1 cellular context compared by ENCODE assay signal in the genomic region with DNA sequence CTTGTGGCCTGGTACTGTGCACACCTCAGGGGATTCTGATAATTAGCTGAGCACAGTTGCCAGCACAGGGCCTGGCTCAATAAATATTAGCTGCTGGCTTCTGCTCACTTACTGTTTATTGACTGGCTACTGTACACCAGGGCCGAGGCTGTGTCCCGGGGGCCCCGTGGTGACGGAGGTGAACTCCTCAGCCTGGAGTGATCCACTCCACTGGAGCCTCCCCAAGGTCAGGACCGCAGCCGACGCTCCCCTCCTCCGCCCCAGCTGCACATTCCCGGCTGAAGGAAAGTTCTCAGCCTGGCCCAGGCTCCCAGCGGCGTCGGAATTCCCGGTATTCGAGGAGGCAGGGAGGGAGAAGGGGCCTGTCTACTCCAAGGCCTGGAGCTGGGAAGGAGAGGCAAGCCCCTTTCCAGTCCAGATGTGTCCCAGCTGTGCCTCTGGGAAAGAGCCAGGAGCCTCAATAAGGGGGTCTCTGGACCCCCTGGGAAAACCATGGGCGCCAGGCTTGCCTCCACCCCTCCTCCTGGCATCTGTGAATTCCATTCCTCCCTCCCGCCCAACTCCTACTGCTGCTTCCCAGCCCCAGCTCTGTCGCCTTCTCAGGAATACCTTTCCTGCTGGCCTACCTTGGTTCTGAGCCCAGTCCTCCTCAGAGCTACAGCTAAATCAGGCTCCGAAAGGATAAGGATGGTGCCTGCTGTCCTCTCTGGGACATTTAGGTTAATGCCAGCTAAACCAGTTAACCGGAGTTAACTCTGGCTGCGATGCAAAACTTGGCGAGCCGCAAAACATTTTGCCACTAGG.
TF ChIP-seq lines count a peak whose summit lies in the region.

No MANE protein-coding gene starts in this region.

TF ChIP-seq in HepG2, 621 proteins besides CTCF, POLR2A, EP300 and RAD21 (continued from another document and continues in another):
- TF ChIP-seq, protein P1, sequence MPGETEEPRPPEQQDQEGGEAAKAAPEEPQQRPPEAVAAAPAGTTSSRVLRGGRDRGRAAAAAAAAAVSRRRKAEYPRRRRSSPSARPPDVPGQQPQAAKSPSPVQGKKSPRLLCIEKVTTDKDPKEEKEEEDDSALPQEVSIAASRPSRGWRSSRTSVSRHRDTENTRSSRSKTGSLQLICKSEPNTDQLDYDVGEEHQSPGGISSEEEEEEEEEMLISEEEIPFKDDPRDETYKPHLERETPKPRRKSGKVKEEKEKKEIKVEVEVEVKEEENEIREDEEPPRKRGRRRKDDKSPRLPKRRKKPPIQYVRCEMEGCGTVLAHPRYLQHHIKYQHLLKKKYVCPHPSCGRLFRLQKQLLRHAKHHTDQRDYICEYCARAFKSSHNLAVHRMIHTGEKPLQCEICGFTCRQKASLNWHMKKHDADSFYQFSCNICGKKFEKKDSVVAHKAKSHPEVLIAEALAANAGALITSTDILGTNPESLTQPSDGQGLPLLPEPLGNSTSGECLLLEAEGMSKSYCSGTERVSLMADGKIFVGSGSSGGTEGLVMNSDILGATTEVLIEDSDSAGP (CRISPR knock-in tag; IDR thresholded peaks at IDR 0.05; ENCODE audit: borderline replicate concordance), result peak; percentile 68; the same call in 1 of the 2 replicates
- no peak for TF ChIP-seq HCFC1 (IDR thresholded peaks at IDR 0.05; ENCODE audit: low read depth, low read length)
- no peak for TF ChIP-seq ELF4 (CRISPR knock-in tag; IDR thresholded peaks at IDR 0.05; ENCODE audit: borderline replicate concordance)
- no peak for TF ChIP-seq SIX4 (CRISPR knock-in tag; IDR thresholded peaks at IDR 0.05)
- TF ChIP-seq RELA (CRISPR knock-in tag; IDR thresholded peaks at IDR 0.05), result no peak
- no peak for TF ChIP-seq SRSF1 (optimal IDR thresholded peaks at IDR 0.05; ENCODE audit: low read depth, low read length)
- no peak for TF ChIP-seq CHD4 (IDR thresholded peaks at IDR 0.05; ENCODE audit: borderline replicate concordance, low read length)
- TF ChIP-seq SMYD3 (CRISPR knock-in tag; IDR thresholded peaks at IDR 0.05), result no peak
- TF ChIP-seq ZNF850 (CRISPR knock-in tag; conservative IDR thresholded peaks at IDR 0.05), result no peak
- TF ChIP-seq NRL (CRISPR knock-in tag; IDR thresholded peaks at IDR 0.05; ENCODE audit: borderline replicate concordance), result peak; percentile 42; the same call in 1 of the 2 replicates
- TF ChIP-seq, protein P2, sequence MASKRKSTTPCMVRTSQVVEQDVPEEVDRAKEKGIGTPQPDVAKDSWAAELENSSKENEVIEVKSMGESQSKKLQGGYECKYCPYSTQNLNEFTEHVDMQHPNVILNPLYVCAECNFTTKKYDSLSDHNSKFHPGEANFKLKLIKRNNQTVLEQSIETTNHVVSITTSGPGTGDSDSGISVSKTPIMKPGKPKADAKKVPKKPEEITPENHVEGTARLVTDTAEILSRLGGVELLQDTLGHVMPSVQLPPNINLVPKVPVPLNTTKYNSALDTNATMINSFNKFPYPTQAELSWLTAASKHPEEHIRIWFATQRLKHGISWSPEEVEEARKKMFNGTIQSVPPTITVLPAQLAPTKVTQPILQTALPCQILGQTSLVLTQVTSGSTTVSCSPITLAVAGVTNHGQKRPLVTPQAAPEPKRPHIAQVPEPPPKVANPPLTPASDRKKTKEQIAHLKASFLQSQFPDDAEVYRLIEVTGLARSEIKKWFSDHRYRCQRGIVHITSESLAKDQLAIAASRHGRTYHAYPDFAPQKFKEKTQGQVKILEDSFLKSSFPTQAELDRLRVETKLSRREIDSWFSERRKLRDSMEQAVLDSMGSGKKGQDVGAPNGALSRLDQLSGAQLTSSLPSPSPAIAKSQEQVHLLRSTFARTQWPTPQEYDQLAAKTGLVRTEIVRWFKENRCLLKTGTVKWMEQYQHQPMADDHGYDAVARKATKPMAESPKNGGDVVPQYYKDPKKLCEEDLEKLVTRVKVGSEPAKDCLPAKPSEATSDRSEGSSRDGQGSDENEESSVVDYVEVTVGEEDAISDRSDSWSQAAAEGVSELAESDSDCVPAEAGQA (IDR thresholded peaks at IDR 0.05; ENCODE audit: low read depth), result peak; percentile 24; the same call in 1 of the 2 replicates
- TF ChIP-seq, protein P2 (CRISPR knock-in tag; IDR thresholded peaks at IDR 0.05; ENCODE audit: borderline replicate concordance), result no peak
- no peak for TF ChIP-seq MXI1 (IDR thresholded peaks at IDR 0.05; ENCODE audit: borderline replicate concordance, low read depth, low read length)
- 0 out of 2 replicates have a peak, but pooled peaks have one; percentile 62 for TF ChIP-seq SRY (CRISPR knock-in tag; IDR thresholded peaks at IDR 0.05)
- no peak for TF ChIP-seq RFX3 (CRISPR knock-in tag; IDR thresholded peaks at IDR 0.05)
- no peak for TF ChIP-seq MED13 (CRISPR knock-in tag; IDR thresholded peaks at IDR 0.05)
- no peak for TF ChIP-seq ZNF333 (CRISPR knock-in tag; IDR thresholded peaks at IDR 0.05; ENCODE audit: borderline replicate concordance)
- TF ChIP-seq ZNF557 (CRISPR knock-in tag; IDR thresholded peaks at IDR 0.05), result no peak
- no peak for TF ChIP-seq ZSCAN31 (CRISPR knock-in tag; IDR thresholded peaks at IDR 0.05; ENCODE audit: low read depth)
- no peak for TF ChIP-seq AHR (CRISPR knock-in tag; IDR thresholded peaks at IDR 0.05)
- no peak for TF ChIP-seq ZNF790 (CRISPR knock-in tag; IDR thresholded peaks at IDR 0.05; ENCODE audit: borderline replicate concordance)
- TF ChIP-seq HOXD1 (CRISPR knock-in tag; IDR thresholded peaks at IDR 0.05), result no peak
- TF ChIP-seq EED (CRISPR knock-in tag; IDR thresholded peaks at IDR 0.05), result no peak
- TF ChIP-seq, protein P3, sequence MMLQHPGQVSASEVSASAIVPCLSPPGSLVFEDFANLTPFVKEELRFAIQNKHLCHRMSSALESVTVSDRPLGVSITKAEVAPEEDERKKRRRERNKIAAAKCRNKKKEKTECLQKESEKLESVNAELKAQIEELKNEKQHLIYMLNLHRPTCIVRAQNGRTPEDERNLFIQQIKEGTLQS (CRISPR knock-in tag; IDR thresholded peaks at IDR 0.05), result no peak
- TF ChIP-seq ZNF34 (CRISPR knock-in tag; IDR thresholded peaks at IDR 0.05; ENCODE audit: borderline replicate concordance), result no peak
- no peak for TF ChIP-seq ZNF619 (CRISPR knock-in tag; IDR thresholded peaks at IDR 0.05)
- TF ChIP-seq, protein P4, sequence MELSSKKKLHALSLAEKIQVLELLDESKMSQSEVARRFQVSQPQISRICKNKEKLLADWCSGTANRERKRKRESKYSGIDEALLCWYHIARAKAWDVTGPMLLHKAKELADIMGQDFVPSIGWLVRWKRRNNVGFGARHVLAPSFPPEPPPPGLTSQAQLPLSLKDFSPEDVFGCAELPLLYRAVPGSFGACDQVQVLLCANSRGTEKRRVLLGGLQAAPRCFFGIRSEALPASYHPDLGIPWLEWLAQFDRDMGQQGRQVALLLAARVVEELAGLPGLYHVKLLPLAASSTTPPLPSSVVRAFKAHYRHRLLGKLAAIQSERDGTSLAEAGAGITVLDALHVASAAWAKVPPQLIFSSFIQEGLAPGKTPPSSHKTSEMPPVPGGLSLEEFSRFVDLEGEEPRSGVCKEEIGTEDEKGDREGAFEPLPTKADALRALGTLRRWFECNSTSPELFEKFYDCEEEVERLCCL (CRISPR knock-in tag; IDR thresholded peaks at IDR 0.05; ENCODE audit: borderline replicate concordance), result no peak
- TF ChIP-seq NPAS2 (CRISPR knock-in tag; IDR thresholded peaks at IDR 0.05; ENCODE audit: borderline replicate concordance), result no peak
- TF ChIP-seq NR1H2 (CRISPR knock-in tag; IDR thresholded peaks at IDR 0.05; ENCODE audit: borderline replicate concordance, low read depth), result no peak
- no peak; the same call in none of the 2 replicates for TF ChIP-seq ZNF605 (CRISPR knock-in tag; IDR thresholded peaks at IDR 0.05)
- no peak for TF ChIP-seq RNF2 (conservative IDR thresholded peaks at IDR 0.05; ENCODE audit: low read depth)
- TF ChIP-seq MTF1 (CRISPR knock-in tag; IDR thresholded peaks at IDR 0.05), result no peak
- TF ChIP-seq, protein P5, sequence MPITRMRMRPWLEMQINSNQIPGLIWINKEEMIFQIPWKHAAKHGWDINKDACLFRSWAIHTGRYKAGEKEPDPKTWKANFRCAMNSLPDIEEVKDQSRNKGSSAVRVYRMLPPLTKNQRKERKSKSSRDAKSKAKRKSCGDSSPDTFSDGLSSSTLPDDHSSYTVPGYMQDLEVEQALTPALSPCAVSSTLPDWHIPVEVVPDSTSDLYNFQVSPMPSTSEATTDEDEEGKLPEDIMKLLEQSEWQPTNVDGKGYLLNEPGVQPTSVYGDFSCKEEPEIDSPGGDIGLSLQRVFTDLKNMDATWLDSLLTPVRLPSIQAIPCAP (CRISPR knock-in tag; IDR thresholded peaks at IDR 0.05; ENCODE audit: low read depth), result no peak
- TF ChIP-seq, protein P6, sequence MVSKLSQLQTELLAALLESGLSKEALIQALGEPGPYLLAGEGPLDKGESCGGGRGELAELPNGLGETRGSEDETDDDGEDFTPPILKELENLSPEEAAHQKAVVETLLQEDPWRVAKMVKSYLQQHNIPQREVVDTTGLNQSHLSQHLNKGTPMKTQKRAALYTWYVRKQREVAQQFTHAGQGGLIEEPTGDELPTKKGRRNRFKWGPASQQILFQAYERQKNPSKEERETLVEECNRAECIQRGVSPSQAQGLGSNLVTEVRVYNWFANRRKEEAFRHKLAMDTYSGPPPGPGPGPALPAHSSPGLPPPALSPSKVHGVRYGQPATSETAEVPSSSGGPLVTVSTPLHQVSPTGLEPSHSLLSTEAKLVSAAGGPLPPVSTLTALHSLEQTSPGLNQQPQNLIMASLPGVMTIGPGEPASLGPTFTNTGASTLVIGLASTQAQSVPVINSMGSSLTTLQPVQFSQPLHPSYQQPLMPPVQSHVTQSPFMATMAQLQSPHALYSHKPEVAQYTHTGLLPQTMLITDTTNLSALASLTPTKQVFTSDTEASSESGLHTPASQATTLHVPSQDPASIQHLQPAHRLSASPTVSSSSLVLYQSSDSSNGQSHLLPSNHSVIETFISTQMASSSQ (IDR thresholded peaks at IDR 0.05; ENCODE audit: low read depth), result no peak
- TF ChIP-seq, protein P6 (CRISPR knock-in tag; IDR thresholded peaks at IDR 0.05; ENCODE audit: borderline replicate concordance), result no peak
- no peak for TF ChIP-seq HNRNPK (IDR thresholded peaks at IDR 0.05; ENCODE audit: low read depth, low read length, poor library complexity, severe bottlenecking)
- TF ChIP-seq ZNF737 (CRISPR knock-in tag; IDR thresholded peaks at IDR 0.05; ENCODE audit: borderline replicate concordance), result no peak
- TF ChIP-seq ZNF230 (CRISPR knock-in tag; IDR thresholded peaks at IDR 0.05), result no peak
- no peak for TF ChIP-seq KDM5B (CRISPR knock-in tag; IDR thresholded peaks at IDR 0.05; ENCODE audit: borderline replicate concordance)
- TF ChIP-seq, protein P7, sequence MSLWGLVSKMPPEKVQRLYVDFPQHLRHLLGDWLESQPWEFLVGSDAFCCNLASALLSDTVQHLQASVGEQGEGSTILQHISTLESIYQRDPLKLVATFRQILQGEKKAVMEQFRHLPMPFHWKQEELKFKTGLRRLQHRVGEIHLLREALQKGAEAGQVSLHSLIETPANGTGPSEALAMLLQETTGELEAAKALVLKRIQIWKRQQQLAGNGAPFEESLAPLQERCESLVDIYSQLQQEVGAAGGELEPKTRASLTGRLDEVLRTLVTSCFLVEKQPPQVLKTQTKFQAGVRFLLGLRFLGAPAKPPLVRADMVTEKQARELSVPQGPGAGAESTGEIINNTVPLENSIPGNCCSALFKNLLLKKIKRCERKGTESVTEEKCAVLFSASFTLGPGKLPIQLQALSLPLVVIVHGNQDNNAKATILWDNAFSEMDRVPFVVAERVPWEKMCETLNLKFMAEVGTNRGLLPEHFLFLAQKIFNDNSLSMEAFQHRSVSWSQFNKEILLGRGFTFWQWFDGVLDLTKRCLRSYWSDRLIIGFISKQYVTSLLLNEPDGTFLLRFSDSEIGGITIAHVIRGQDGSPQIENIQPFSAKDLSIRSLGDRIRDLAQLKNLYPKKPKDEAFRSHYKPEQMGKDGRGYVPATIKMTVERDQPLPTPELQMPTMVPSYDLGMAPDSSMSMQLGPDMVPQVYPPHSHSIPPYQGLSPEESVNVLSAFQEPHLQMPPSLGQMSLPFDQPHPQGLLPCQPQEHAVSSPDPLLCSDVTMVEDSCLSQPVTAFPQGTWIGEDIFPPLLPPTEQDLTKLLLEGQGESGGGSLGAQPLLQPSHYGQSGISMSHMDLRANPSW (CRISPR knock-in tag; IDR thresholded peaks at IDR 0.05; ENCODE audit: borderline replicate concordance), result no peak
- TF ChIP-seq NR3C1 (CRISPR knock-in tag; IDR thresholded peaks at IDR 0.05), result no peak
- TF ChIP-seq RXRB (CRISPR knock-in tag; IDR thresholded peaks at IDR 0.05; ENCODE audit: borderline replicate concordance), result no peak; the same call in none of the 2 replicates
